ENCODE assay signal across 8 cellular contexts in genomic region chr6:31180500-31180899, GRCh38. TPM values are rescaled to one million over a fixed set of nuclear protein-coding genes. Genes with fewer than 3 reads are reported as not detected.
A peak's percentile ranks its signal among the peaks of the same experiment; 100 is the strongest.
DNase-seq lines count a peak whose midpoint lies in the region; ATAC-seq lines count a peak whose summit lies in the region.

No MANE protein-coding gene starts in this region.

- H3K4me1 Mint-ChIP-seq in activated T-helper 17 cell treated with anti-CD3 and anti-CD28 coated beads, Interleukin-2, amount 50 U/mL, for 72 hours = peaks cover 19% of the 10 kb centered on the region

- no peaks in the 10 kb centered on the region for H3K27me3 Mint-ChIP-seq in activated T-helper 17 cell treated with anti-CD3 and anti-CD28 coated beads, Interleukin-2, amount 50 U/mL, for 72 hours

- H3K4me3 Mint-ChIP-seq in activated T-helper 17 cell treated with anti-CD3 and anti-CD28 coated beads, Interleukin-2, amount 50 U/mL, for 72 hours = peak overlapping the region; percentile 78

- H3K36me3 Mint-ChIP-seq in activated T-helper 17 cell treated with anti-CD3 and anti-CD28 coated beads, Interleukin-2, amount 50 U/mL, for 72 hours (ENCODE audit: low read depth) = no peaks in the 10 kb centered on the region

- peak overlapping the region; percentile 12 for H3K27ac Mint-ChIP-seq in activated T-helper 17 cell treated with anti-CD3 and anti-CD28 coated beads, Interleukin-2, amount 50 U/mL, for 72 hours

- H3K9me3 Mint-ChIP-seq in activated T-helper 17 cell treated with anti-CD3 and anti-CD28 coated beads, Interleukin-2, amount 50 U/mL, for 72 hours = no peaks in the 10 kb centered on the region

- ATAC-seq in HG03159 (IDR thresholded peaks at IDR 0.05; ENCODE audit: unreplicated experiment) (peak; percentile 70), GM21367 (IDR thresholded peaks at IDR 0.05; ENCODE audit: unreplicated experiment) (no peak)
- ATAC-seq in activated T-helper 17 cell treated with anti-CD3 and anti-CD28 coated beads, Interleukin-2, amount 50 U/mL, for 72 hours (replicated peaks) = peak; percentile 83

- peak; percentile 66 for DNase-seq in A172 (ENCODE audit: low spot score)
- DNase-seq in globus pallidus (ENCODE audit: low spot score) = peak; percentile 45
- DNase-seq in stimulated activated CD4-positive, alpha-beta T cell treated with anti-CD3 and anti-CD28 coated beads, Interleukin-1b, Interleukin-23, amount 100 ng/mL, for 48 hours = peak; percentile 61
- no peak for DNase-seq in NCI-H510A treated with DMSO at 0.1 percent for 48 hours (lab: John Stamatoyannopoulos, UW)
- no peak for DNase-seq in DMS153 (lab: John Stamatoyannopoulos, UW)

RNA-seq across cellular contexts. Expression of gene POU5F1, which starts 10.0 kb away (rescaled TPM):
- not detected in 2 replicates for total RNA-seq in A172 (2014; rRNA removed; shearing (Covaris generic))
- total RNA-seq in activated T-helper 17 cell treated with anti-CD3 and anti-CD28 coated beads, Interleukin-2, amount 50 U/mL, for 72 hours = under 1 TPM in 1 of 2 donors, not detected in 1; 0.16 TPM

RNA-seq across cellular contexts. Expression of gene TCF19, which starts 22.1 kb away (rescaled TPM):
- total RNA-seq in A172 (2014; rRNA removed; shearing (Covaris generic)) = 62.6 and 68.5 TPM in 2 replicates
- total RNA-seq in activated T-helper 17 cell treated with anti-CD3 and anti-CD28 coated beads, Interleukin-2, amount 50 U/mL, for 72 hours = 100 to 1,000 TPM in 1 of 2 donors, 10 to 100 TPM in 1; 91.1 to 125 TPM

RNA-seq across cellular contexts. Expression of gene CCHCR1, which starts 22.9 kb away (rescaled TPM):
- 18.9 and 24.8 TPM in 2 replicates for total RNA-seq in A172 (2014; rRNA removed; shearing (Covaris generic))
- 10 to 100 TPM; 52.4 to 85.5 TPM for total RNA-seq in activated T-helper 17 cell treated with anti-CD3 and anti-CD28 coated beads, Interleukin-2, amount 50 U/mL, for 72 hours

RNA-seq across cellular contexts. Expression of gene PSORS1C2, which starts 41.6 kb away (rescaled TPM):
- not detected in 2 replicates for total RNA-seq in A172 (2014; rRNA removed; shearing (Covaris generic))
- not detected for total RNA-seq in activated T-helper 17 cell treated with anti-CD3 and anti-CD28 coated beads, Interleukin-2, amount 50 U/mL, for 72 hours

Comparison
In these comparisons a context has a peak if more than half of its experiments do, and no peak if none do; other contexts are left out.
1. DNase-seq: peak in A172 (single experiment), globus pallidus (single experiment) and stimulated activated CD4-positive, alpha-beta T cell treated with anti-CD3 and anti-CD28 coated beads, Interleukin-1b, Interleukin-23, amount 100 ng/mL, for 48 hours (single experiment); none in NCI-H510A treated with DMSO at 0.1 percent for 48 hours (single experiment) and DMS153 (single experiment).